In the genomic region with DNA sequence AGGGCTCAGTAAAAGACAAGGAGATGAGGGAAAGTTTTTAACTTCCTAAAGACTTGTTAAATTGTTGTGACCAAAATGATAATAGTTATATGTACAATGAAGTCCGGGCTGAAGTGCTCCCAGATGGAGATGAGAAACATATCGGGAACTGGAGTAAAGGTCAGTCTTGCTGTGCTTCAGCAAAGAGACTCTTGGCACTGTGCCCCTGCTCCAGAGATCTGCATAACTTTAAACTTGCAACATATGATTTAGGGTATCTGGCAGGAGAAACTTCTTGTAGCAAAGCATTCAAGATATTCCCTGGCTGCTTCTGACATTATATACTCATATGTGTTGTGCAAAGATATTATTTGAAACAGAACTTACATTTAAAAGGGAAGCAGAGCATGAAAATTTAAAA, we compare ENCODE assay signal across 15 cellular contexts.
DNase-seq lines count a peak whose midpoint lies in the region; ATAC-seq and TF ChIP-seq lines count a peak whose summit lies in the region.
"Had no signal": no experiment of that assay in that cellular context is flagged by ENCODE, and none has a peak within 500 bp of the region (broad histone marks: within the 10 kb centered on the region; RNA-seq: fewer than 3 reads in every experiment).

No MANE protein-coding gene starts in this region.

- H2AFZ ChIP-seq in PC-9: no peak overlapping the region

- H3K27ac ChIP-seq in PC-9: no peak overlapping the region
- H3K27ac ChIP-seq: 22Rv1, brain microvascular endothelial cell, SJSA1 had no signal

- ATAC-seq in left ventricle myocardium superior (peak; percentile 54), GM18502 (IDR thresholded peaks at IDR 0.05; ENCODE audit: poor library complexity, unreplicated experiment) (no peak)
- ATAC-seq: activated T-helper 17 cell treated with anti-CD3 and anti-CD28 coated beads, Interleukin-2, amount 50 U/mL, for 72 hours; CD8-positive, alpha-beta T cell; K562 had no signal

- no peaks in the 10 kb centered on the region for H3K9me3 ChIP-seq in PC-9 (ENCODE audit: insufficient read depth, low read depth)
- H3K9me3 ChIP-seq: SJSA1 had no signal

- DNase-seq in DMS 273 (lab: John Stamatoyannopoulos, UW; ENCODE audit: unreplicated experiment): peak; percentile 0
- no peak for DNase-seq in DMS 273 treated with DMSO at 0.1 percent for 48 hours (lab: John Stamatoyannopoulos, UW)
- DNase-seq in astrocyte of the cerebellum (ENCODE audit: low read depth): peak; percentile 78
- DNase-seq in left ventricle myocardium superior: peak; percentile 34
- peak; percentile 13 for DNase-seq in stromal cell of bone marrow (ENCODE audit: low read depth)
- no peak for DNase-seq in activated naive CD8-positive, alpha-beta T cell treated with anti-CD3 and anti-CD28 coated beads for 36 hours
- no peak for DNase-seq in PC-9
- DNase-seq: brain microvascular endothelial cell; CD8-positive, alpha-beta T cell; NCI-H1105 had no signal

- POLR2A ChIA-PET in PC-9 (lab: Charles Lee; ENCODE audit: unreplicated experiment): no interaction called here

- no peaks in the 10 kb centered on the region for H4K20me1 ChIP-seq in PC-9 (ENCODE audit: insufficient read depth)

- CTCF ChIA-PET in PC-9 (lab: Charles Lee): no interaction called here

- BruUV-seq in PC-9 (replicated peaks; lab: Mats Ljungman, UMichigan): no TSS peak

- H3K4me1 ChIP-seq in PC-9 (replicated peaks; ENCODE audit: insufficient read depth): no peaks in the 10 kb centered on the region
- H3K4me1 ChIP-seq: SJSA1 had no signal

- H3K4me3 Mint-ChIP-seq in activated naive CD8-positive, alpha-beta T cell treated with anti-CD3 and anti-CD28 coated beads for 36 hours: no peak overlapping the region
- H3K4me3 Mint-ChIP-seq: activated T-helper 17 cell treated with anti-CD3 and anti-CD28 coated beads, Interleukin-2, amount 50 U/mL, for 72 hours; CD8-positive, alpha-beta T cell had no signal

- no peaks in the 10 kb centered on the region for H3K36me3 ChIP-seq in PC-9 (ENCODE audit: low read depth)
- H3K36me3 ChIP-seq: brain microvascular endothelial cell, SJSA1 had no signal

- no peaks in the 10 kb centered on the region for H3K36me3 Mint-ChIP-seq in activated naive CD8-positive, alpha-beta T cell treated with anti-CD3 and anti-CD28 coated beads for 36 hours
- H3K36me3 Mint-ChIP-seq: CD8-positive, alpha-beta T cell had no signal

- H3K27ac Mint-ChIP-seq in activated naive CD8-positive, alpha-beta T cell treated with anti-CD3 and anti-CD28 coated beads for 36 hours: no peak overlapping the region
- H3K27ac Mint-ChIP-seq: activated T-helper 17 cell treated with anti-CD3 and anti-CD28 coated beads, Interleukin-2, amount 50 U/mL, for 72 hours; CD8-positive, alpha-beta T cell had no signal

- intact Hi-C loops in left ventricle myocardium superior (cut with micrococcal nuclease): no loop called here
- intact Hi-C loops in PC-9 (cut with micrococcal nuclease; ENCODE audit: unreplicated experiment): no loop called here

- no peak overlapping the region for H3K4me2 ChIP-seq in PC-9

- H3K9me3 Mint-ChIP-seq in activated naive CD8-positive, alpha-beta T cell treated with anti-CD3 and anti-CD28 coated beads for 36 hours: peaks cover 1% of the 10 kb centered on the region

- H3F3A ChIP-seq in PC-9 (ENCODE audit: insufficient read depth, low read depth): no peaks in the 10 kb centered on the region

- H3K27me3 ChIP-seq in PC-9 (ENCODE audit: insufficient read depth, low read depth): no peaks in the 10 kb centered on the region
- H3K27me3 ChIP-seq: brain microvascular endothelial cell, SJSA1 had no signal

- no peaks in the 10 kb centered on the region for H3K79me2 ChIP-seq in PC-9 (ENCODE audit: low read depth)

- H3K4me3 ChIP-seq in astrocyte of the cerebellum (ENCODE audit: low read depth, low read length): no peak overlapping the region
- no peak overlapping the region for H3K4me3 ChIP-seq in PC-9
- H3K4me3 ChIP-seq: K562, SJSA1 had no signal

- no peaks in the 10 kb centered on the region for H3K27me3 Mint-ChIP-seq in activated naive CD8-positive, alpha-beta T cell treated with anti-CD3 and anti-CD28 coated beads for 36 hours
- H3K27me3 Mint-ChIP-seq: activated T-helper 17 cell treated with anti-CD3 and anti-CD28 coated beads, Interleukin-2, amount 50 U/mL, for 72 hours had no signal

- no peaks in the 10 kb centered on the region for H3K4me1 Mint-ChIP-seq in activated naive CD8-positive, alpha-beta T cell treated with anti-CD3 and anti-CD28 coated beads for 36 hours
- H3K4me1 Mint-ChIP-seq: activated T-helper 17 cell treated with anti-CD3 and anti-CD28 coated beads, Interleukin-2, amount 50 U/mL, for 72 hours had no signal

- H3K9me2 ChIP-seq in PC-9 (ENCODE audit: insufficient read depth): no peaks in the 10 kb centered on the region

- TF ChIP-seq CTCF in astrocyte of the cerebellum (IDR thresholded peaks at IDR 0.05; ENCODE audit: low read depth, low read length, missing control alignments): no peak
- no peak for TF ChIP-seq CTCF in PC-9 (conservative IDR thresholded peaks at IDR 0.05)

- in situ Hi-C loops in astrocyte of the cerebellum (cut with HindIII; ENCODE audit: low sequenced_read_pairs): no loop called here

Comparison
In these comparisons a context has a peak if more than half of its experiments do, and no peak if none do; other contexts are left out.
1. DNase-seq: peak in DMS 273 (single experiment), astrocyte of the cerebellum (single experiment), left ventricle myocardium superior (single experiment) and stromal cell of bone marrow (single experiment); none in DMS 273 treated with DMSO at 0.1 percent for 48 hours (single experiment), activated naive CD8-positive, alpha-beta T cell treated with anti-CD3 and anti-CD28 coated beads for 36 hours (single experiment) and PC-9 (0 of 2).